Comparison of ENCODE assay signal across 28 cellular contexts in the genomic region with DNA sequence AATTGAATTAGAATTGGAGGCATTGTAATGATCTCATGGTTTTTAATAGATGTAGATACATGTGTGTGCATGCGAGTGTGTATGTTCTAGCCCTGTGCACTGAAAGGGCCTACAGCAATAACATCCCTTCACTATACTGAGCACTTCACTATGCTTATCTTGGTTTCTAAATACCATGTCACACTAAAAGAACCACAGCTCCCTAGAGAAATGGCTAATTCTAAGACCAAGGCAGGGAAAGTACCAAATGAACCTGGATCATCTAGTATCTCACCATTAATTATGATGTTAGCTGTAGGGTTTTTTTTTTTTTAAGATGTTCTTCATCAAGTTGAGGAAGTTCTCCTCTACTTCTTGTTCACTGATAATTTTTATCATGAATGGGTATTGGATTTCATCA.
"Had no signal": no experiment of that assay in that cellular context is flagged by ENCODE, and none has a peak within 500 bp of the region (broad histone marks: within the 10 kb centered on the region; RNA-seq: fewer than 3 reads in every experiment).

No MANE protein-coding gene starts in this region.

- H3K27me3 ChIP-seq: colonic mucosa, dorsolateral prefrontal cortex, esophagus muscularis mucosa, esophagus squamous epithelium, foreskin keratinocyte, gastrocnemius medialis, gastroesophageal sphincter, heart left ventricle, heart right ventricle had no signal

- H3K27ac Mint-ChIP-seq: dendritic cell treated with granulocyte-macrophage colony-stimulating factor and Interleukin-4, amounts not matched to agents 40 ng/mL and 50 ng/mL, for 4 days; effector memory CD8-positive, alpha-beta T cell; endodermal cell had no signal

- H3K27ac ChIP-seq: colonic mucosa, coronary artery, dorsolateral prefrontal cortex, epithelial cell of prostate, esophagus muscularis mucosa, esophagus squamous epithelium, foreskin keratinocyte, gastrocnemius medialis, gastroesophageal sphincter, heart left ventricle, heart right ventricle had no signal

- DNase-seq: colonic mucosa; cortex of kidney; dermis blood vessel endothelial cell; dorsolateral prefrontal cortex; effector CD4-positive, alpha-beta T cell; effector CD8-positive, alpha-beta T cell; effector memory CD4-positive, alpha-beta T cell; effector memory CD8-positive, alpha-beta T cell; endodermal cell; erythroblast; esophagus squamous epithelium; foreskin fibroblast; foreskin keratinocyte; foreskin melanocyte; gastrocnemius medialis; glutamatergic neuron; head of caudate nucleus; heart left ventricle; heart right ventricle had no signal

- H3K4me3 Mint-ChIP-seq: dendritic cell treated with granulocyte-macrophage colony-stimulating factor and Interleukin-4, amounts not matched to agents 40 ng/mL and 50 ng/mL, for 4 days; effector memory CD8-positive, alpha-beta T cell; endodermal cell had no signal

- H3K9me3 ChIP-seq: colonic mucosa, esophagus muscularis mucosa, esophagus squamous epithelium, gastrocnemius medialis, gastroesophageal sphincter had no signal

- ATAC-seq: effector memory CD8-positive, alpha-beta T cell; esophagus mucosa; foreskin keratinocyte; gastrocnemius medialis; gastroesophageal sphincter; heart left ventricle; heart right ventricle had no signal

- H3K27me3 Mint-ChIP-seq: dendritic cell treated with granulocyte-macrophage colony-stimulating factor and Interleukin-4, amounts not matched to agents 40 ng/mL and 50 ng/mL, for 4 days; effector memory CD8-positive, alpha-beta T cell had no signal

- H3K4me3 ChIP-seq: colonic mucosa, coronary artery, dorsolateral prefrontal cortex, esophagus muscularis mucosa, esophagus squamous epithelium, gastrocnemius medialis, gastroesophageal sphincter, heart left ventricle, heart right ventricle had no signal

- H3K36me3 ChIP-seq: colonic mucosa had no signal

- H3K4me1 ChIP-seq: colonic mucosa, esophagus muscularis mucosa, esophagus squamous epithelium, foreskin keratinocyte, gastrocnemius medialis, gastroesophageal sphincter, heart left ventricle, heart right ventricle had no signal

- FAIRE-seq: colon, endometrium, endothelial cell of umbilical vein had no signal

- H3K4me1 Mint-ChIP-seq: endodermal cell had no signal
